Comparison of ENCODE assay signal across 1 cellular context in the genomic region with DNA sequence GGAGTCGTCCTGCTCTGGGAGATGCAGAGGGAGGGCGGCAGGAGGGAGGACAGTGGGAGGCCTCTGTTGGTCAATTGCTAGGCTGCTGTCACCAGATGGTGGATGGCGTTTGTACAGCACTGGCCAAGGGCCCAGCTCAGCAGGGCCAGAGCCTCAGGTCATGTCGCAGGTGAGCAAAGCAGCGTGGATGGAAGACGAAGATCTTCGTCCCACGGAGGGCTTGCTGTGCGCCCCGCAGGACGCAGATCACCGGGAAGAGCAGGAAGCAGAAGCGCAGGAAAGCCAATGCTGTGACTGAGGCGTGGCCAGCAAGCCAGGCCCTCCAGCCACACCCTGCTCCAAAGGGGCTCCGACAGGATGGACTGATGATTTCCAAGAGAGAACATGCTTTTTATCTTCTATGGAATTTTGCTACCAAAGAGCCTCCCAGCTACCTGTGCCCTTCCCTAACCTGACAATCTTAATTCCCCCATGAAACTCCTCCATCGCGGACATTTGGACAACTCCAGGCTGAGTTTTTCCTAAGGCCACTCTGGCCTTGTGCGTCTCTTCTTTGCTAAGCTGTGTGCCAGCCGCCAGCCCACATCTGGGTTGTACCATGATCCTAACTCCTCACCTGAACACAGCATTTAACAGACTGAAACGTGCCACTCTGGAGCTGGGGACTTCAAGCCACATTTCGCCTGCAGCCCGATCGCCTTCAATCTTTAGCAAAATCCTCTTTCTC.
TF ChIP-seq lines count a peak whose summit lies in the region.

No MANE protein-coding gene starts in this region.

TF ChIP-seq in WTC11, 78 proteins besides CTCF, POLR2A, EP300 and RAD21 (continued from another document):
- TF ChIP-seq PRRX2 (CRISPR knock-in tag; IDR thresholded peaks at IDR 0.05) (no peak), FOXP1 (CRISPR knock-in tag; IDR thresholded peaks at IDR 0.05; ENCODE audit: borderline replicate concordance) (peak; percentile 19; the same call in 1 of the 2 replicates), JUN (CRISPR knock-in tag; IDR thresholded peaks at IDR 0.05) (no peak), JAZF1 (CRISPR knock-in tag; IDR thresholded peaks at IDR 0.05) (no peak)
